In genomic region chr5:67263656-67264055, GRCh38 we compare ENCODE assay signal across 21 cellular contexts.
DNase-seq lines count a peak whose midpoint lies in the region; ATAC-seq and TF ChIP-seq lines count a peak whose summit lies in the region.
"Had no signal": no experiment of that assay in that cellular context is flagged by ENCODE, and none has a peak within 500 bp of the region (broad histone marks: within the 10 kb centered on the region; RNA-seq: fewer than 3 reads in every experiment).

No MANE protein-coding gene starts in this region.

- H3K9me3 ChIP-seq in A673 (ENCODE audit: low read depth, low read length, poor library complexity, severe bottlenecking) (no peaks in the 10 kb centered on the region), gastroesophageal sphincter (no peaks in the 10 kb centered on the region), sigmoid colon (no peaks in the 10 kb centered on the region)

- WGBS in gastroesophageal sphincter (ENCODE audit: low coverage in 1 of 2), 2 donors, result 90 to 96% methylated on average over 3 of the region's 3 CpGs
- 92 to 95% methylated on average over 3 of the region's 3 CpGs for WGBS in sigmoid colon, 2 donors

- CTCF ChIA-PET in A673 (lab: Charles Lee), result no interaction called here

- no peak for ATAC-seq in gastroesophageal sphincter
- ATAC-seq: HepG2, K562 had no signal

- intact Hi-C loops in A673 (cut with micrococcal nuclease; ENCODE audit: unreplicated experiment), result no loop called here
- intact Hi-C loops in sigmoid colon (cut with DNase I), result loop anchor here (10.0 kb wide), 1 partner anchor 271 kb away; no protein-coding TSS in a partner anchor
- intact Hi-C loops in dorsolateral prefrontal cortex (cut with DNase I), result loop anchor here in 1 of 2 donors (10.0 kb wide), 1 partner anchor 51 kb away; no protein-coding TSS in a partner anchor

- no peak for TF ChIP-seq EP300 in gastroesophageal sphincter (IDR thresholded peaks at IDR 0.05)
- TF ChIP-seq EP300 in sigmoid colon (IDR thresholded peaks at IDR 0.05), result no peak

- no TSS peak for BruUV-seq in A673 (replicated peaks; lab: Mats Ljungman, UMichigan)

- H3K4me3 ChIP-seq in A673 (ENCODE audit: low read depth, low read length, poor library complexity, severe bottlenecking), result no peak overlapping the region
- H3K4me3 ChIP-seq in gastroesophageal sphincter, result no peak overlapping the region
- H3K4me3 ChIP-seq in sigmoid colon, result no peak overlapping the region
- H3K4me3 ChIP-seq in dorsolateral prefrontal cortex, result no peak overlapping the region
- H3K4me3 ChIP-seq: GM23248, K562 had no signal

- TF ChIP-seq CTCF in A673 (conservative IDR thresholded peaks at IDR 0.05; ENCODE audit: low read depth, low read length) (no peak), gastroesophageal sphincter (IDR thresholded peaks at IDR 0.05) (no peak), sigmoid colon (IDR thresholded peaks at IDR 0.05) (no peak), dorsolateral prefrontal cortex (IDR thresholded peaks at IDR 0.05 in 54 of 56, conservative IDR thresholded peaks at IDR 0.05 in 2 of 56; ENCODE audit: low read depth in 1 of 56, partially characterized antibody in 56 of 56) (no peak)

- TF ChIP-seq POLR2A in gastroesophageal sphincter (IDR thresholded peaks at IDR 0.05) (no peak), sigmoid colon (IDR thresholded peaks at IDR 0.05) (no peak)

- POLR2A ChIA-PET in A673 (lab: Charles Lee; ENCODE audit: low non-redundant PET), result no interaction called here

- H3K36me3 ChIP-seq in A673 (ENCODE audit: insufficient read depth, low read length, poor library complexity, severe bottlenecking) (no peaks in the 10 kb centered on the region), gastroesophageal sphincter (no peaks in the 10 kb centered on the region), sigmoid colon (no peaks in the 10 kb centered on the region)

- H3K27ac ChIP-seq in A673 (ENCODE audit: low read depth, low read length, poor library complexity, severe bottlenecking), result peak overlapping the region; percentile 4
- H3K27ac ChIP-seq in angular gyrus (ENCODE audit: low read depth, low read length), result peak overlapping the region; percentile 9
- H3K27ac ChIP-seq in gastroesophageal sphincter, result peak overlapping the region; percentile 0 to 96 (median 16)
- peak overlapping the region in 3 of 4 donors; percentile 37 to 94 (median 91) for H3K27ac ChIP-seq in sigmoid colon
- peak overlapping the region in 24 of 59 donors; percentile 1 to 70 (median 31) for H3K27ac ChIP-seq in dorsolateral prefrontal cortex
- H3K27ac ChIP-seq: GM23248, RWPE1 had no signal

- no peak for DNase-seq in A673 (ENCODE audit: low spot score)
- DNase-seq in sigmoid colon, result no peak
- DNase-seq in NCI-H2081 treated with DMSO at 0.1 percent for 48 hours (lab: John Stamatoyannopoulos, UW), result no peak
- no peak for DNase-seq in dorsolateral prefrontal cortex
- DNase-seq in T1000 (lab: John Stamatoyannopoulos, UW), result no peak
- DNase-seq: 8988T; CD4-positive, CD25-positive, alpha-beta regulatory T cell; GM23248; H7; Kasumi-1; MV-4-11; NCI-H1105 treated with DMSO at 0.1 percent for 48 hours; NCI-H146; NCI-H1930; NCI-H526 treated with DMSO at 0.1 percent for 48 hours; SHP77 treated with DMSO at 0.1 percent for 48 hours had no signal

- peaks cover 29% of the 10 kb centered on the region for H3K4me1 ChIP-seq in A673 (ENCODE audit: insufficient read depth, low read length, poor library complexity, severe bottlenecking)
- H3K4me1 ChIP-seq in gastroesophageal sphincter, result peaks cover 11 to 48% (median 25%) of the 10 kb centered on the region in 3 donors
- H3K4me1 ChIP-seq in sigmoid colon, result peaks cover 0 to 48% (median 42%) of the 10 kb centered on the region in 4 donors

- H3K27me3 ChIP-seq in A673 (replicated peaks; ENCODE audit: insufficient read depth, low read depth, low read length, poor library complexity) (no peaks in the 10 kb centered on the region), gastroesophageal sphincter (no peaks in the 10 kb centered on the region), sigmoid colon (no peaks in the 10 kb centered on the region), dorsolateral prefrontal cortex (no peaks in the 10 kb centered on the region)
